In the genomic region with DNA sequence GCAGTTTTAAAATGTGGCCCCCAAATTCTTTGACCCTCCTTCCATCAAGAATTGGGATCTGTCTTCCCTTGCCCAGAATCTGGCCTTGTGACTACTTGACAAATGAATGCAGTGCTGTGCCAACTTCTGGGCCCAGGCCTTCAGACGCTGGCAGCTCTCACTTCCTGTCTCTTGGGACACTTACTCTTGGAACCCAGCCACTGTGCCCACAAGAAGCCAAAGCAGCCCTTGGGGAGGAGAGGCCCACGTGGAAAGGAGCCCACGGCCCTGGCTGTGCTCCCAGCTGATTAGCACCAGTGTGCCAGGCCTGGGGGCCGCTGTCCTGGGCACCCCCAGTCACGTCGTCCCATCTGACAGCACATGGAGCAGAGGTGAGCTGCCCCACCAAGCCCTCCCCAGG, we compare ENCODE assay signal across 9 cellular contexts. TPM values are rescaled to one million over a fixed set of nuclear protein-coding genes. Genes with fewer than 3 reads are reported as not detected.
DNase-seq lines count a peak whose midpoint lies in the region; ATAC-seq and TF ChIP-seq lines count a peak whose summit lies in the region.
"Had no signal": no experiment of that assay in that cellular context is flagged by ENCODE, and none has a peak within 500 bp of the region (broad histone marks: within the 10 kb centered on the region; RNA-seq: fewer than 3 reads in every experiment).

No MANE protein-coding gene starts in this region.

- peak; percentile 66 to 91 (median 84) for DNase-seq in body of pancreas
- DNase-seq in left lobe of liver (ENCODE audit: low spot score) = no peak
- DNase-seq in naive thymus-derived CD8-positive, alpha-beta T cell = no peak
- no peak for DNase-seq in HEK293T (ENCODE audit: extremely low spot score)
- DNase-seq in Peyer's patch = no peak
- no peak for DNase-seq in stimulated activated CD4-positive, alpha-beta T cell treated with anti-CD3 and anti-CD28 coated beads, Interleukin-12 subunit alpha, Interleukin-12 subunit beta, amount 100 ng/mL, for 4 hours
- DNase-seq: CD4-positive, CD25-positive, alpha-beta regulatory T cell had no signal

- H4K20me1 ChIP-seq in Loucy (ENCODE audit: insufficient read depth, low read length, poor library complexity, severe bottlenecking) = no peaks in the 10 kb centered on the region

- peak; percentile 73 for ATAC-seq in body of pancreas
- ATAC-seq in left lobe of liver = peak; percentile 36
- ATAC-seq in naive thymus-derived CD8-positive, alpha-beta T cell = no peak

- H3K4me3 Mint-ChIP-seq in naive thymus-derived CD8-positive, alpha-beta T cell = peak overlapping the region in 3 of 10 donors; percentile 22 to 59 (median 34)
- H3K4me3 Mint-ChIP-seq: CD4-positive, CD25-positive, alpha-beta regulatory T cell had no signal

- H3K9me3 ChIP-seq in Loucy (ENCODE audit: insufficient read depth, low read depth, low read length) (no peaks in the 10 kb centered on the region), body of pancreas (no peaks in the 10 kb centered on the region), Peyer's patch (no peaks in the 10 kb centered on the region)

- peak overlapping the region; percentile 36; the same call in 1 of the 2 replicates for H3K27ac ChIP-seq in ACC112 (ENCODE audit: low read depth, low read length)
- H3K27ac ChIP-seq in body of pancreas = peak overlapping the region in 1 of 4 donors; percentile 27
- no peak overlapping the region for H3K27ac ChIP-seq in Peyer's patch

- no peaks in the 10 kb centered on the region for H3K9me3 Mint-ChIP-seq in naive thymus-derived CD8-positive, alpha-beta T cell

- H3K36me3 Mint-ChIP-seq in naive thymus-derived CD8-positive, alpha-beta T cell = no peaks in the 10 kb centered on the region
- H3K36me3 Mint-ChIP-seq: CD4-positive, CD25-positive, alpha-beta regulatory T cell had no signal

- H3K36me3 ChIP-seq in ACC112 (ENCODE audit: insufficient read depth, low read length) = no peaks in the 10 kb centered on the region
- H3K36me3 ChIP-seq in Loucy (ENCODE audit: insufficient read depth, low read length) = no peaks in the 10 kb centered on the region
- no peaks in the 10 kb centered on the region for H3K36me3 ChIP-seq in body of pancreas (replicated peaks in 1 of 2; ENCODE audit: insufficient read depth in 1 of 2, low read depth in 2 of 2)
- H3K36me3 ChIP-seq in Peyer's patch = no peaks in the 10 kb centered on the region

- H3K27ac Mint-ChIP-seq in naive thymus-derived CD8-positive, alpha-beta T cell = peak overlapping the region in 2 of 10 donors; percentile 68 to 69
- H3K27ac Mint-ChIP-seq: CD4-positive, CD25-positive, alpha-beta regulatory T cell had no signal

- no peak for TF ChIP-seq POLR2A in body of pancreas (IDR thresholded peaks at IDR 0.05)
- TF ChIP-seq POLR2A in Peyer's patch (IDR thresholded peaks at IDR 0.05) = no peak

- CTCF ChIA-PET in HEK293T (lab: Yijun Ruan, JAX) = no interaction called here

- peaks cover 71% of the 10 kb centered on the region for H3K4me1 ChIP-seq in ACC112 (ENCODE audit: control insufficient read depth, insufficient read depth, low read length, unreplicated experiment)
- H3K4me1 ChIP-seq in Loucy (ENCODE audit: insufficient read depth, low read length, poor library complexity, severe bottlenecking) = peaks cover 21% of the 10 kb centered on the region
- H3K4me1 ChIP-seq in body of pancreas = peaks cover 36% of the 10 kb centered on the region
- no peaks in the 10 kb centered on the region for H3K4me1 ChIP-seq in Peyer's patch

- H3K4me1 Mint-ChIP-seq in naive thymus-derived CD8-positive, alpha-beta T cell = peaks cover 0 to 8% (median 3%) of the 10 kb centered on the region in 4 donors
- H3K4me1 Mint-ChIP-seq: CD4-positive, CD25-positive, alpha-beta regulatory T cell had no signal

- H3K4me3 ChIP-seq in ACC112 (ENCODE audit: low read depth, low read length) = no peak overlapping the region
- H3K4me3 ChIP-seq in Loucy (ENCODE audit: low read length, poor library complexity, severe bottlenecking) = no peak overlapping the region
- no peak overlapping the region for H3K4me3 ChIP-seq in body of pancreas
- H3K4me3 ChIP-seq in Peyer's patch = no peak overlapping the region

- H3K4me2 ChIP-seq in Loucy (ENCODE audit: low read depth, low read length, poor library complexity, severe bottlenecking) = peak overlapping the region; percentile 22

- H3K27me3 Mint-ChIP-seq in naive thymus-derived CD8-positive, alpha-beta T cell = peaks cover 2 to 6% (median 3%) of the 10 kb centered on the region in 5 donors

- H3K79me2 ChIP-seq in ACC112 (ENCODE audit: control insufficient read depth, insufficient read depth, low read length, unreplicated experiment) (no peaks in the 10 kb centered on the region), Loucy (ENCODE audit: insufficient read depth, low read length) (no peaks in the 10 kb centered on the region)

- H3F3A ChIP-seq in Loucy (ENCODE audit: low read depth) = no peaks in the 10 kb centered on the region

- POLR2A ChIA-PET in naive thymus-derived CD8-positive, alpha-beta T cell (lab: Charles Lee) = no interaction called here
- POLR2A ChIA-PET in HEK293T (lab: Yijun Ruan, JAX) = no interaction called here

- TF ChIP-seq CTCF in Loucy (conservative IDR thresholded peaks at IDR 0.05; ENCODE audit: low read length) (no peak), body of pancreas (IDR thresholded peaks at IDR 0.05) (no peak), Peyer's patch (IDR thresholded peaks at IDR 0.05) (no peak)

- no peaks in the 10 kb centered on the region for H3K9me2 ChIP-seq in Loucy (replicated peaks; ENCODE audit: low read depth, low read length)

- intact Hi-C loops in body of pancreas (cut with DNase I) = no loop called here

- 0 to 12% methylated on average over 1 to 6 of the region's 6 CpGs for WGBS in body of pancreas, 2 donors

- no peak overlapping the region for H3K9ac ChIP-seq in Loucy (ENCODE audit: low read depth, low read length, poor library complexity, severe bottlenecking)

- H2AFZ ChIP-seq in ACC112 (ENCODE audit: low read length, unreplicated experiment) (no peak overlapping the region), Loucy (ENCODE audit: low read length) (no peak overlapping the region)

- H3K27me3 ChIP-seq in ACC112 (ENCODE audit: insufficient read depth, low read length) = no peaks in the 10 kb centered on the region
- no peaks in the 10 kb centered on the region for H3K27me3 ChIP-seq in Loucy (ENCODE audit: insufficient read depth, low read length, poor library complexity, severe bottlenecking)
- H3K27me3 ChIP-seq in body of pancreas = no peaks in the 10 kb centered on the region
- H3K27me3 ChIP-seq in Peyer's patch = no peaks in the 10 kb centered on the region

TF ChIP-seq in HEK293T, 16 proteins besides CTCF, POLR2A, EP300 and RAD21:
- TF ChIP-seq CTBP1 (IDR thresholded peaks at IDR 0.05; ENCODE audit: borderline replicate concordance) (no peak), FOXK2 (IDR thresholded peaks at IDR 0.05) (no peak), ARNT (IDR thresholded peaks at IDR 0.05) (no peak), FOXM1 (IDR thresholded peaks at IDR 0.05; ENCODE audit: borderline replicate concordance) (no peak), SP1 (IDR thresholded peaks at IDR 0.05) (no peak), L3MBTL2 (conservative IDR thresholded peaks at IDR 0.05) (no peak), HDGF (IDR thresholded peaks at IDR 0.05; ENCODE audit: borderline replicate concordance) (no peak), TARDBP (IDR thresholded peaks at IDR 0.05) (no peak), SUZ12 (IDR thresholded peaks at IDR 0.05) (no peak), ZNF384 (IDR thresholded peaks at IDR 0.05) (no peak), ELF4 (IDR thresholded peaks at IDR 0.05) (no peak)
- TF ChIP-seq, protein P1, sequence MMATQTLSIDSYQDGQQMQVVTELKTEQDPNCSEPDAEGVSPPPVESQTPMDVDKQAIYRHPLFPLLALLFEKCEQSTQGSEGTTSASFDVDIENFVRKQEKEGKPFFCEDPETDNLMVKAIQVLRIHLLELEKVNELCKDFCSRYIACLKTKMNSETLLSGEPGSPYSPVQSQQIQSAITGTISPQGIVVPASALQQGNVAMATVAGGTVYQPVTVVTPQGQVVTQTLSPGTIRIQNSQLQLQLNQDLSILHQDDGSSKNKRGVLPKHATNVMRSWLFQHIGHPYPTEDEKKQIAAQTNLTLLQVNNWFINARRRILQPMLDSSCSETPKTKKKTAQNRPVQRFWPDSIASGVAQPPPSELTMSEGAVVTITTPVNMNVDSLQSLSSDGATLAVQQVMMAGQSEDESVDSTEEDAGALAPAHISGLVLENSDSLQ (IDR thresholded peaks at IDR 0.05) = no peak

RNA-seq across cellular contexts. Expression of a gene that starts 56.6 kb away (rescaled TPM):
- total RNA-seq in body of pancreas = 1,000 to 10,000 TPM in 1 of 2 donors, 100 to 1,000 TPM in 1; 452 to 1,069 TPM
- 825 TPM for total RNA-seq in left lobe of liver
- total RNA-seq in naive thymus-derived CD8-positive, alpha-beta T cell = 1,000 to 10,000 TPM; 3,176 to 3,258 TPM
- 1,000 to 10,000 TPM; 4,502 to 5,032 (median 4,635) TPM for polyA plus RNA-seq in naive thymus-derived CD8-positive, alpha-beta T cell
- 1,000 to 10,000 TPM in 1 of 4 donors, 100 to 1,000 TPM in 3; 366 to 1,381 (median 655) TPM for total RNA-seq in Peyer's patch

Comparison
In these comparisons a context has a peak if more than half of its experiments do, and no peak if none do; other contexts are left out.
1. ATAC-seq: peak in body of pancreas (single experiment) and left lobe of liver (single experiment); none in naive thymus-derived CD8-positive, alpha-beta T cell (0 of 2).
2. DNase-seq: peak in body of pancreas (4 of 4); none in left lobe of liver (single experiment), naive thymus-derived CD8-positive, alpha-beta T cell (0 of 10), HEK293T (single experiment), Peyer's patch (0 of 3) and stimulated activated CD4-positive, alpha-beta T cell treated with anti-CD3 and anti-CD28 coated beads, Interleukin-12 subunit alpha, Interleukin-12 subunit beta, amount 100 ng/mL, for 4 hours (single experiment).